1 cellular context compared by ENCODE assay signal in the genomic region with DNA sequence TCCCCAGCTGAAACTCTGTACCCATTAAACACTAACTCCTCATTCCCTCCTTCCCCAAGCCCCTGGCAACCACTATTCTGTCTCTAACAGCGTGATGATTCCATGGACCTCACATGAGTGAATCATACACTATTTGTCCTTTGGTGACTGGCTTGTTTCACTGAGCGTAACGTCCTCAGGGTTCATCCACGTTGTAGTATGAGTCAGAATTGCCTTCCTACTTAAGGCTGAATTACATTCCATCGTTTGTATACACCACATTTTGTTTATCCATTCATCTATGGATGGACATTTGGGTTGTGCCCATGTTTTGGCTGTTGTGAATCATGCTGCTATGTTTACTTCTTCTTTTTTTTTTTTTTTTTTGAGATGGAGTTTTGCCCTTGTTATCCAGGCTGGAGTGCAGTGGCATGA.
TF ChIP-seq lines count a peak whose summit lies in the region.

No MANE protein-coding gene starts in this region.

TF ChIP-seq in HCT116, 20 proteins besides CTCF, POLR2A, EP300 and RAD21 (continued from another document):
- TF ChIP-seq, protein P1, sequence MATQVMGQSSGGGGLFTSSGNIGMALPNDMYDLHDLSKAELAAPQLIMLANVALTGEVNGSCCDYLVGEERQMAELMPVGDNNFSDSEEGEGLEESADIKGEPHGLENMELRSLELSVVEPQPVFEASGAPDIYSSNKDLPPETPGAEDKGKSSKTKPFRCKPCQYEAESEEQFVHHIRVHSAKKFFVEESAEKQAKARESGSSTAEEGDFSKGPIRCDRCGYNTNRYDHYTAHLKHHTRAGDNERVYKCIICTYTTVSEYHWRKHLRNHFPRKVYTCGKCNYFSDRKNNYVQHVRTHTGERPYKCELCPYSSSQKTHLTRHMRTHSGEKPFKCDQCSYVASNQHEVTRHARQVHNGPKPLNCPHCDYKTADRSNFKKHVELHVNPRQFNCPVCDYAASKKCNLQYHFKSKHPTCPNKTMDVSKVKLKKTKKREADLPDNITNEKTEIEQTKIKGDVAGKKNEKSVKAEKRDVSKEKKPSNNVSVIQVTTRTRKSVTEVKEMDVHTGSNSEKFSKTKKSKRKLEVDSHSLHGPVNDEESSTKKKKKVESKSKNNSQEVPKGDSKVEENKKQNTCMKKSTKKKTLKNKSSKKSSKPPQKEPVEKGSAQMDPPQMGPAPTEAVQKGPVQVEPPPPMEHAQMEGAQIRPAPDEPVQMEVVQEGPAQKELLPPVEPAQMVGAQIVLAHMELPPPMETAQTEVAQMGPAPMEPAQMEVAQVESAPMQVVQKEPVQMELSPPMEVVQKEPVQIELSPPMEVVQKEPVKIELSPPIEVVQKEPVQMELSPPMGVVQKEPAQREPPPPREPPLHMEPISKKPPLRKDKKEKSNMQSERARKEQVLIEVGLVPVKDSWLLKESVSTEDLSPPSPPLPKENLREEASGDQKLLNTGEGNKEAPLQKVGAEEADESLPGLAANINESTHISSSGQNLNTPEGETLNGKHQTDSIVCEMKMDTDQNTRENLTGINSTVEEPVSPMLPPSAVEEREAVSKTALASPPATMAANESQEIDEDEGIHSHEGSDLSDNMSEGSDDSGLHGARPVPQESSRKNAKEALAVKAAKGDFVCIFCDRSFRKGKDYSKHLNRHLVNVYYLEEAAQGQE (IDR thresholded peaks at IDR 0.05; ENCODE audit: low read depth), result no peak
- TF ChIP-seq, protein P2, sequence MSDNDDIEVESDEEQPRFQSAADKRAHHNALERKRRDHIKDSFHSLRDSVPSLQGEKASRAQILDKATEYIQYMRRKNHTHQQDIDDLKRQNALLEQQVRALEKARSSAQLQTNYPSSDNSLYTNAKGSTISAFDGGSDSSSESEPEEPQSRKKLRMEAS (IDR thresholded peaks at IDR 0.05), result peak; percentile 40; the same call in 1 of the 2 replicates
- TF ChIP-seq ELF1 (IDR thresholded peaks at IDR 0.05; ENCODE audit: borderline replicate concordance, low read depth) (no peak), TCF7L2 (IDR thresholded peaks at IDR 0.05; ENCODE audit: borderline replicate concordance, extremely low read depth, insufficient read depth, insufficient read length) (no peak), SIN3A (IDR thresholded peaks at IDR 0.05; ENCODE audit: low read depth) (no peak; the same call in 1 of the 2 replicates), SRF (IDR thresholded peaks at IDR 0.05; ENCODE audit: low read depth) (no peak), EZH2 (IDR thresholded peaks at IDR 0.05) (no peak), JUND (IDR thresholded peaks at IDR 0.05) (peak; percentile 56), YY1 (IDR thresholded peaks at IDR 0.05; ENCODE audit: extremely low read depth, insufficient replicate concordance, low read depth, low read length) (no peak), SP1 (IDR thresholded peaks at IDR 0.05; ENCODE audit: low read depth) (peak; percentile 51; the same call in 1 of the 2 replicates), EGR1 (IDR thresholded peaks at IDR 0.05; ENCODE audit: low read depth) (no peak), ZNF274 (IDR thresholded peaks at IDR 0.05; ENCODE audit: low read depth, low read length) (no peak), FOSL1 (IDR thresholded peaks at IDR 0.05; ENCODE audit: low read depth) (peak; percentile 69; the same call in 1 of the 2 replicates), ZFX (IDR thresholded peaks at IDR 0.05) (no peak), CEBPB (IDR thresholded peaks at IDR 0.05; ENCODE audit: low read depth) (no peak), EZH2phosphoT487 (IDR thresholded peaks at IDR 0.05; ENCODE audit: borderline replicate concordance) (no peak), CBX3 (IDR thresholded peaks at IDR 0.05; ENCODE audit: low read depth) (peak; percentile 27; the same call in 1 of the 2 replicates)
- TF ChIP-seq, protein P3, sequence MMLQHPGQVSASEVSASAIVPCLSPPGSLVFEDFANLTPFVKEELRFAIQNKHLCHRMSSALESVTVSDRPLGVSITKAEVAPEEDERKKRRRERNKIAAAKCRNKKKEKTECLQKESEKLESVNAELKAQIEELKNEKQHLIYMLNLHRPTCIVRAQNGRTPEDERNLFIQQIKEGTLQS (IDR thresholded peaks at IDR 0.05), result no peak
